1 cellular context compared by ENCODE assay signal in genomic region chr6:83597511-83597910, GRCh38.
TF ChIP-seq lines count a peak whose summit lies in the region.

No MANE protein-coding gene starts in this region.

TF ChIP-seq in GM23338, 12 proteins besides CTCF, POLR2A, EP300 and RAD21 (continued from another document):
- TF ChIP-seq, protein P1, sequence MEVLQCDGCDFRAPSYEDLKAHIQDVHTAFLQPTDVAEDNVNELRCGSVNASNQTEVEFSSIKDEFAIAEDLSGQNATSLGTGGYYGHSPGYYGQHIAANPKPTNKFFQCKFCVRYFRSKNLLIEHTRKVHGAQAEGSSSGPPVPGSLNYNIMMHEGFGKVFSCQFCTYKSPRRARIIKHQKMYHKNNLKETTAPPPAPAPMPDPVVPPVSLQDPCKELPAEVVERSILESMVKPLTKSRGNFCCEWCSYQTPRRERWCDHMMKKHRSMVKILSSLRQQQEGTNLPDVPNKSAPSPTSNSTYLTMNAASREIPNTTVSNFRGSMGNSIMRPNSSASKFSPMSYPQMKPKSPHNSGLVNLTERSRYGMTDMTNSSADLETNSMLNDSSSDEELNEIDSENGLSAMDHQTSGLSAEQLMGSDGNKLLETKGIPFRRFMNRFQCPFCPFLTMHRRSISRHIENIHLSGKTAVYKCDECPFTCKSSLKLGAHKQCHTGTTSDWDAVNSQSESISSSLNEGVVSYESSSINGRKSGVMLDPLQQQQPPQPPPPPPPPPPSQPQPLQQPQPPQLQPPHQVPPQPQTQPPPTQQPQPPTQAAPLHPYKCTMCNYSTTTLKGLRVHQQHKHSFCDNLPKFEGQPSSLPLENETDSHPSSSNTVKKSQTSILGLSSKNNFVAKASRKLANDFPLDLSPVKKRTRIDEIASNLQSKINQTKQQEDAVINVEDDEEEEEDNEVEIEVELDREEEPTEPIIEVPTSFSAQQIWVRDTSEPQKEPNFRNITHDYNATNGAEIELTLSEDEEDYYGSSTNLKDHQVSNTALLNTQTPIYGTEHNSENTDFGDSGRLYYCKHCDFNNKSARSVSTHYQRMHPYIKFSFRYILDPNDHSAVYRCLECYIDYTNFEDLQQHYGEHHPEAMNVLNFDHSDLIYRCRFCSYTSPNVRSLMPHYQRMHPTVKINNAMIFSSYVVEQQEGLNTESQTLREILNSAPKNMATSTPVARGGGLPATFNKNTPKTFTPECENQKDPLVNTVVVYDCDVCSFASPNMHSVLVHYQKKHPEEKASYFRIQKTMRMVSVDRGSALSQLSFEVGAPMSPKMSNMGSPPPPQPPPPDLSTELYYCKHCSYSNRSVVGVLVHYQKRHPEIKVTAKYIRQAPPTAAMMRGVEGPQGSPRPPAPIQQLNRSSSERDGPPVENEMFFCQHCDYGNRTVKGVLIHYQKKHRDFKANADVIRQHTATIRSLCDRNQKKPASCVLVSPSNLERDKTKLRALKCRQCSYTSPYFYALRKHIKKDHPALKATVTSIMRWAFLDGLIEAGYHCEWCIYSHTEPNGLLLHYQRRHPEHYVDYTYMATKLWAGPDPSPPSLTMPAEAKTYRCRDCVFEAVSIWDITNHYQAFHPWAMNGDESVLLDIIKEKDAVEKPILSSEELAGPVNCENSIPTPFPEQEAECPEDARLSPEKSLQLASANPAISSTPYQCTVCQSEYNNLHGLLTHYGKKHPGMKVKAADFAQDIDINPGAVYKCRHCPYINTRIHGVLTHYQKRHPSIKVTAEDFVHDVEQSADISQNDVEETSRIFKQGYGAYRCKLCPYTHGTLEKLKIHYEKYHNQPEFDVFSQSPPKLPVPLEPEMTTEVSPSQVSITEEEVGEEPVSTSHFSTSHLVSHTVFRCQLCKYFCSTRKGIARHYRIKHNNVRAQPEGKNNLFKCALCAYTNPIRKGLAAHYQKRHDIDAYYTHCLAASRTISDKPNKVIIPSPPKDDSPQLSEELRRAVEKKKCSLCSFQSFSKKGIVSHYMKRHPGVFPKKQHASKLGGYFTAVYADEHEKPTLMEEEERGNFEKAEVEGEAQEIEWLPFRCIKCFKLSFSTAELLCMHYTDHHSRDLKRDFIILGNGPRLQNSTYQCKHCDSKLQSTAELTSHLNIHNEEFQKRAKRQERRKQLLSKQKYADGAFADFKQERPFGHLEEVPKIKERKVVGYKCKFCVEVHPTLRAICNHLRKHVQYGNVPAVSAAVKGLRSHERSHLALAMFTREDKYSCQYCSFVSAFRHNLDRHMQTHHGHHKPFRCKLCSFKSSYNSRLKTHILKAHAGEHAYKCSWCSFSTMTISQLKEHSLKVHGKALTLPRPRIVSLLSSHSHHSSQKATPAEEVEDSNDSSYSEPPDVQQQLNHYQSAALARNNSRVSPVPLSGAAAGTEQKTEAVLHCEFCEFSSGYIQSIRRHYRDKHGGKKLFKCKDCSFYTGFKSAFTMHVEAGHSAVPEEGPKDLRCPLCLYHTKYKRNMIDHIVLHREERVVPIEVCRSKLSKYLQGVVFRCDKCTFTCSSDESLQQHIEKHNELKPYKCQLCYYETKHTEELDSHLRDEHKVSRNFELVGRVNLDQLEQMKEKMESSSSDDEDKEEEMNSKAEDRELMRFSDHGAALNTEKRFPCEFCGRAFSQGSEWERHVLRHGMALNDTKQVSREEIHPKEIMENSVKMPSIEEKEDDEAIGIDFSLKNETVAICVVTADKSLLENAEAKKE (CRISPR knock-in tag; IDR thresholded peaks at IDR 0.05): no peak
- TF ChIP-seq JUNB (IDR thresholded peaks at IDR 0.05; ENCODE audit: unreplicated experiment): no peak
